In genomic region chr12:95003213-95003920, GRCh38 we compare ENCODE assay signal across 8 cellular contexts. TPM values are rescaled to one million over a fixed set of nuclear protein-coding genes. Genes with fewer than 3 reads are reported as not detected.
DNase-seq lines count a peak whose midpoint lies in the region; ATAC-seq and TF ChIP-seq lines count a peak whose summit lies in the region.

Gene NDUFA12, minus strand, starts transcription at chr12:95003697. Its CDS starts 17 bp downstream, at chr12:95003680.

- H3K4me1 Mint-ChIP-seq in activated B cell treated with CpG ODN at 0.5 μM for 24 hours, result peaks cover 35% of the 10 kb centered on the region

- no peaks in the 10 kb centered on the region for H3K9me3 Mint-ChIP-seq in activated B cell treated with CpG ODN at 0.5 μM for 24 hours

- TF ChIP-seq CTCF in AG04450 (IDR thresholded peaks at IDR 0.05; ENCODE audit: low read depth, low read length) (no peak), activated B cell treated with CpG ODN at 0.5 μM for 24 hours (IDR thresholded peaks at IDR 0.05) (no peak)

- peak; percentile 99 for ATAC-seq in GM18909 (IDR thresholded peaks at IDR 0.05; ENCODE audit: poor library complexity, unreplicated experiment)
- ATAC-seq in HG03175 (IDR thresholded peaks at IDR 0.05; ENCODE audit: unreplicated experiment), result peak; percentile 99
- ATAC-seq in activated B cell treated with CpG ODN at 0.5 μM for 24 hours (ENCODE audit: low read depth), result peak; percentile 99

- H3K9me3 ChIP-seq in AG04450 (ENCODE audit: control insufficient read depth, insufficient read depth, low read length), result peaks cover 6% of the 10 kb centered on the region

- DNase-seq in AG04450 (ENCODE audit: low read depth, low spot score) (peak; percentile 92), NCI-H226 (peak; percentile 95), activated B cell treated with CpG ODN at 0.5 μM for 24 hours (peak; percentile 89), caudate nucleus (lab: John Stamatoyannopoulos, UW) (peak; percentile 49 to 97 (median 91)), iris pigment epithelial cell (ENCODE audit: low read depth) (peak; percentile 97)
- peak; percentile 87 to 93 for DNase-seq in stimulated activated CD4-positive, alpha-beta T cell treated with anti-CD3 and anti-CD28 coated beads, Interleukin-12 subunit alpha, Interleukin-12 subunit beta, amount 100 ng/mL, for 24 hours (ENCODE audit: low read depth in 2 of 2)

- H3K36me3 Mint-ChIP-seq in activated B cell treated with CpG ODN at 0.5 μM for 24 hours (ENCODE audit: low read depth), result peaks cover 33% of the 10 kb centered on the region

- H3K27me3 ChIP-seq in AG04450 (ENCODE audit: control insufficient read depth, insufficient read depth, low read length), result no peaks in the 10 kb centered on the region

- peak within 1 kb of the TSS; percentile 90 for H3K27ac Mint-ChIP-seq in activated B cell treated with CpG ODN at 0.5 μM for 24 hours

- intact Hi-C loops in activated B cell treated with CpG ODN at 0.5 μM for 24 hours (cut with micrococcal nuclease), result loop anchor here (1.0 to 10.0 kb wide), 6 partner anchors 70 to 1559 kb away; partner anchors contain the start of genes CRADD, FGD6, METAP2 and NR2C1

- peak within 1 kb of the TSS; percentile 90 for H3K4me3 ChIP-seq in AG04450 (ENCODE audit: low read depth, low read length)

- peak within 1 kb of the TSS; percentile 94 for H3K4me3 Mint-ChIP-seq in activated B cell treated with CpG ODN at 0.5 μM for 24 hours

- CTCF ChIA-PET in AG04450 (lab: Charles Lee) (interaction anchor here (1.2 kb wide), 1 partner anchor 70 kb away, joined by 7 read pairs; the partner anchor contains the start of gene NR2C1), activated B cell treated with CpG ODN at 0.5 μM for 24 hours (lab: Charles Lee) (interaction anchor here (0.8 to 1.1 kb wide), 4 partner anchors 14 to 400 kb away, joined by 3 to 4 read pairs (median 3); no protein-coding TSS in a partner anchor)

- no peaks in the 10 kb centered on the region for H3K27me3 Mint-ChIP-seq in activated B cell treated with CpG ODN at 0.5 μM for 24 hours

- POLR2A ChIA-PET in AG04450 (lab: Yijun Ruan, JAX) (interaction anchor here (0.5 to 1.7 kb wide), 9 partner anchors 9 to 1491 kb away, joined by 3 to 9 read pairs (median 7); no protein-coding TSS in a partner anchor), activated B cell treated with CpG ODN at 0.5 μM for 24 hours (lab: Charles Lee) (interaction anchor here (0.5 to 1.8 kb wide), 17 partner anchors 10 to 1326 kb away, joined by 3 to 13 read pairs (median 4); partner anchors contain the start of genes AMDHD1, CCDC38, CRADD and FGD6)

- H3K27ac ChIP-seq in AG04450 (ENCODE audit: low read depth, low read length), result peak within 1 kb of the TSS; percentile 39
- peak within 1 kb of the TSS; percentile 94 for H3K27ac ChIP-seq in caudate nucleus (ENCODE audit: low read depth, low read length)

RNA-seq across cellular contexts. Expression of gene NDUFA12, which starts in this region (rescaled TPM):
- polyA plus RNA-seq in AG04450 (2011; rRNA removed), result 179 and 188 TPM in 2 replicates
- polyA minus RNA-seq in AG04450 (2011; rRNA and poly(A)+ RNA removed), result 67.0 and 91.1 TPM in 2 replicates
- 80.2 and 81.7 TPM in 2 replicates for total RNA-seq in activated B cell treated with CpG ODN at 0.5 μM for 24 hours

Comparison
In these comparisons a context has a peak if more than half of its experiments do, and no peak if none do; other contexts are left out.
1. Peak in every context shown above with its lines: DNase-seq, ATAC-seq, H3K4me3 ChIP-seq and H3K27ac ChIP-seq.